Comparison of ENCODE assay signal across 10 cellular contexts in the genomic region with DNA sequence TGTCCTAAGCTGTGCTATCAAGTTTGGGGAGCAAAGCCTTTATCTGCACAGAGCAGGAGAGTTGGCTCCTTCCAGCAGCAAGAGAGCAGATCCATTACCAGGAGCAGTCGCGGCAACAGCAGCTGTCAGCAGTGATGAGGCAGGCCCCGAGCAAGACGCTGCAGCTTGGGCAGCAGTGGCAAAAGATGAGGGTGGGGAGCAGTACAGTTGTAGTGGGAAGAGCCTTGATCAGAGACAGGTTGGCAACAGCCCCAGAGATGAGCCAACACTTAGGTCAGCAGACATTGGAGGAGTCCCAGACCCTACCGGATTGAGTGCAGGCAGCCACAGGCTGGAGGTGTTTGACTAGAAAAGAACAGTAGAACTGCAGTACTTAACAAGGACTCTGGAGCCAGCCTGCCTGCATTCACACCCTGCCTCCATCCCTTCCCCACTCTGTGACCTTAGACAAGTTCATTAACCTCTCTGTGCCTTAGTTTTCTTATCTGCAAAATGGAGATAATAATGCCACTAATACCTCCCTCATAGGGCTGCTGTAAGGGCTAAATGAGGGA.
A peak's percentile ranks its signal among the peaks of the same experiment; 100 is the strongest.
DNase-seq lines count a peak whose midpoint lies in the region; ATAC-seq and TF ChIP-seq lines count a peak whose summit lies in the region.
"Had no signal": no experiment of that assay in that cellular context is flagged by ENCODE, and none has a peak within 500 bp of the region (broad histone marks: within the 10 kb centered on the region; RNA-seq: fewer than 3 reads in every experiment).

No MANE protein-coding gene starts in this region.

- TF ChIP-seq CTCF in gastroesophageal sphincter (IDR thresholded peaks at IDR 0.05) = no peak
- peak in 2 of 4 experiments; percentile 26 to 36 for TF ChIP-seq CTCF in sigmoid colon (IDR thresholded peaks at IDR 0.05)

- H3K27ac ChIP-seq in gastroesophageal sphincter = peak overlapping the region in 3 of 4 donors; percentile 25 to 98 (median 55)
- peak overlapping the region; percentile 9 to 98 (median 94) for H3K27ac ChIP-seq in sigmoid colon

- H3K9me3 ChIP-seq in gastroesophageal sphincter (peaks cover 0 to 8% (median 0%) of the 10 kb centered on the region in 3 donors), sigmoid colon (no peaks in the 10 kb centered on the region)

- H3K36me3 ChIP-seq in gastroesophageal sphincter (no peaks in the 10 kb centered on the region), sigmoid colon (no peaks in the 10 kb centered on the region)

- no peak overlapping the region for H3K4me3 ChIP-seq in gastroesophageal sphincter
- no peak overlapping the region for H3K4me3 ChIP-seq in sigmoid colon

- H3K27me3 ChIP-seq in gastroesophageal sphincter (no peaks in the 10 kb centered on the region), sigmoid colon (no peaks in the 10 kb centered on the region)

- ATAC-seq in SK-N-SH treated with all-trans-retinoic acid at 6 μM for 48 hours (peak; percentile 75), gastroesophageal sphincter (peak; percentile 20), GM21423 (IDR thresholded peaks at IDR 0.05; ENCODE audit: unreplicated experiment) (no peak)
- ATAC-seq: WTC11 had no signal

- TF ChIP-seq POLR2A in gastroesophageal sphincter (IDR thresholded peaks at IDR 0.05) = no peak
- no peak for TF ChIP-seq POLR2A in sigmoid colon (IDR thresholded peaks at IDR 0.05)

- intact Hi-C loops in sigmoid colon (cut with DNase I) = loop anchor here (2.0 to 5.0 kb wide), 2 partner anchors 61 to 118 kb away; partner anchors contain the start of gene SERTAD2

- TF ChIP-seq EP300 in gastroesophageal sphincter (IDR thresholded peaks at IDR 0.05) = no peak
- peak in 1 of 4 donors; percentile 66 for TF ChIP-seq EP300 in sigmoid colon (IDR thresholded peaks at IDR 0.05)

- peak; percentile 87 for DNase-seq in GM04503 (ENCODE audit: low read depth)
- peak; percentile 94 for DNase-seq in sigmoid colon
- no peak for DNase-seq in NCI-H187 treated with DMSO at 0.1 percent for 48 hours (lab: John Stamatoyannopoulos, UW)
- no peak for DNase-seq in medulla oblongata (ENCODE audit: extremely low spot score)
- no peak for DNase-seq in activated naive CD4-positive, alpha-beta T cell treated with Interleukin-2 at 50 U/mL for 16 hours
- DNase-seq: activated naive CD4-positive, alpha-beta T cell treated with anti-CD3 and anti-CD28 coated beads, Interleukin-2, amount 50 U/mL, for 16 hours had no signal

- H3K4me1 ChIP-seq in gastroesophageal sphincter = peaks cover 0 to 30% (median 3%) of the 10 kb centered on the region in 3 donors
- H3K4me1 ChIP-seq in sigmoid colon = peaks cover 0 to 43% (median 25%) of the 10 kb centered on the region in 4 donors

- WGBS in gastroesophageal sphincter (ENCODE audit: low coverage in 1 of 2), 2 donors = 50% methylated on average over 5 of the region's 5 CpGs; no CpG with 5 or more reads in 1 of the 2 donors
- 76 to 88% methylated on average over 5 of the region's 5 CpGs for WGBS in sigmoid colon, 2 donors

TF ChIP-seq in SK-N-SH treated with all-trans-retinoic acid at 6 μM for 48 hours, 23 proteins besides CTCF, POLR2A, EP300 and RAD21:
- TF ChIP-seq GLIS3 (CRISPR knock-in tag; IDR thresholded peaks at IDR 0.05) (no peak), OSR1 (CRISPR knock-in tag; IDR thresholded peaks at IDR 0.05) (no peak), BACH2 (CRISPR knock-in tag; IDR thresholded peaks at IDR 0.05; ENCODE audit: borderline replicate concordance) (no peak), PPARA (CRISPR knock-in tag; IDR thresholded peaks at IDR 0.05; ENCODE audit: borderline replicate concordance) (no peak), TOX (CRISPR knock-in tag; IDR thresholded peaks at IDR 0.05; ENCODE audit: borderline replicate concordance) (no peak)
- TF ChIP-seq, protein P1, sequence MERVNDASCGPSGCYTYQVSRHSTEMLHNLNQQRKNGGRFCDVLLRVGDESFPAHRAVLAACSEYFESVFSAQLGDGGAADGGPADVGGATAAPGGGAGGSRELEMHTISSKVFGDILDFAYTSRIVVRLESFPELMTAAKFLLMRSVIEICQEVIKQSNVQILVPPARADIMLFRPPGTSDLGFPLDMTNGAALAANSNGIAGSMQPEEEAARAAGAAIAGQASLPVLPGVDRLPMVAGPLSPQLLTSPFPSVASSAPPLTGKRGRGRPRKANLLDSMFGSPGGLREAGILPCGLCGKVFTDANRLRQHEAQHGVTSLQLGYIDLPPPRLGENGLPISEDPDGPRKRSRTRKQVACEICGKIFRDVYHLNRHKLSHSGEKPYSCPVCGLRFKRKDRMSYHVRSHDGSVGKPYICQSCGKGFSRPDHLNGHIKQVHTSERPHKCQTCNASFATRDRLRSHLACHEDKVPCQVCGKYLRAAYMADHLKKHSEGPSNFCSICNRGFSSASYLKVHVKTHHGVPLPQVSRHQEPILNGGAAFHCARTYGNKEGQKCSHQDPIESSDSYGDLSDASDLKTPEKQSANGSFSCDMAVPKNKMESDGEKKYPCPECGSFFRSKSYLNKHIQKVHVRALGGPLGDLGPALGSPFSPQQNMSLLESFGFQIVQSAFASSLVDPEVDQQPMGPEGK (CRISPR knock-in tag; IDR thresholded peaks at IDR 0.05; ENCODE audit: borderline replicate concordance) = no peak

Comparison
In these comparisons a context has a peak if more than half of its experiments do, and no peak if none do; other contexts are left out.
1. DNase-seq: peak in GM04503 (single experiment) and sigmoid colon (single experiment); none in NCI-H187 treated with DMSO at 0.1 percent for 48 hours (single experiment), medulla oblongata (single experiment) and activated naive CD4-positive, alpha-beta T cell treated with Interleukin-2 at 50 U/mL for 16 hours (single experiment).